ENCODE assay signal across 8 cellular contexts in the genomic region with DNA sequence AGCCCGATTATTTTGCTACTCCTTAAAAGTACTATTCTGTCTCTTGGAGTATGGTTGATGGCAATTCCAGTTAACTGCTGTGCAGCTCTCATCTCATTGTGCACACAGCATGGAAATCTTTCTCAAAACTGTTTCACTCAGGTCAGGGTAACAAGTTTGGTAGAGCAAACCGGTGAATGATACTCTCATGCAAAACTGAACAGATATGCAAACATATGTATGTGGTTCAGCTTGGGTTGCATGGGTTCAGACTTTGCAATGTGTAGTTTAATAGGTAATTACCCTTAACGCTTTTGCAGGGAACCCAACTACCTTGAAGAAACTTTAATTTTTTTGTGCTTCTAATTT. TPM values are rescaled to one million over a fixed set of nuclear protein-coding genes. Genes with fewer than 3 reads are reported as not detected.
DNase-seq lines count a peak whose midpoint lies in the region; ATAC-seq and TF ChIP-seq lines count a peak whose summit lies in the region.

No MANE protein-coding gene starts in this region.

- peak overlapping the region; percentile 98 for H3K4me3 Mint-ChIP-seq in activated naive CD4-positive, alpha-beta T cell treated with anti-CD3 and anti-CD28 coated beads, Interleukin-2, amount 50 U/mL, for 24 hours
- H3K4me3 Mint-ChIP-seq in activated naive CD8-positive, alpha-beta T cell treated with anti-CD3 and anti-CD28 coated beads for 36 hours, result peak overlapping the region; percentile 94

- H3K4me1 ChIP-seq in upper lobe of left lung, result peaks cover 15 to 37% (median 26%) of the 10 kb centered on the region in 4 donors

- TF ChIP-seq POLR2A in upper lobe of left lung (IDR thresholded peaks at IDR 0.05), result no peak

- ATAC-seq in activated naive CD4-positive, alpha-beta T cell treated with anti-CD3 and anti-CD28 coated beads, Interleukin-2, amount 50 U/mL, for 72 hours, result no peak
- ATAC-seq in upper lobe of left lung (ENCODE audit: low FRiP score in 2 of 2) (no peak), HG03571 (IDR thresholded peaks at IDR 0.05; ENCODE audit: unreplicated experiment) (no peak)

- no peak for TF ChIP-seq EP300 in upper lobe of left lung (IDR thresholded peaks at IDR 0.05)

- peak overlapping the region; percentile 98 for H3K27ac Mint-ChIP-seq in activated naive CD4-positive, alpha-beta T cell treated with anti-CD3 and anti-CD28 coated beads, Interleukin-2, amount 50 U/mL, for 24 hours
- peak overlapping the region in 1 of 2 donors; percentile 99 for H3K27ac Mint-ChIP-seq in activated naive CD4-positive, alpha-beta T cell treated with anti-CD3 and anti-CD28 coated beads, Interleukin-2, amount 50 U/mL, for 72 hours
- peak overlapping the region; percentile 93 for H3K27ac Mint-ChIP-seq in activated naive CD8-positive, alpha-beta T cell treated with anti-CD3 and anti-CD28 coated beads for 36 hours

- H3K4me1 Mint-ChIP-seq in activated naive CD4-positive, alpha-beta T cell treated with anti-CD3 and anti-CD28 coated beads, Interleukin-2, amount 50 U/mL, for 24 hours, result peaks cover 54% of the 10 kb centered on the region
- H3K4me1 Mint-ChIP-seq in activated naive CD8-positive, alpha-beta T cell treated with anti-CD3 and anti-CD28 coated beads for 36 hours, result peaks cover 40% of the 10 kb centered on the region

- TF ChIP-seq CTCF in upper lobe of left lung (IDR thresholded peaks at IDR 0.05), result no peak

- H3K9me3 ChIP-seq in upper lobe of left lung, result no peaks in the 10 kb centered on the region

- H3K36me3 Mint-ChIP-seq in activated naive CD4-positive, alpha-beta T cell treated with anti-CD3 and anti-CD28 coated beads, Interleukin-2, amount 50 U/mL, for 24 hours, result peaks cover 26% of the 10 kb centered on the region
- peaks cover 19 to 31% of the 10 kb centered on the region in 2 donors for H3K36me3 Mint-ChIP-seq in activated naive CD4-positive, alpha-beta T cell treated with anti-CD3 and anti-CD28 coated beads, Interleukin-2, amount 50 U/mL, for 72 hours
- H3K36me3 Mint-ChIP-seq in activated naive CD8-positive, alpha-beta T cell treated with anti-CD3 and anti-CD28 coated beads for 36 hours, result peaks cover 21% of the 10 kb centered on the region

- DNase-seq in activated naive CD4-positive, alpha-beta T cell treated with anti-CD3 and anti-CD28 coated beads, Interleukin-2, amount 50 U/mL, for 72 hours (ENCODE audit: low spot score in 2 of 2), result no peak
- DNase-seq in activated naive CD8-positive, alpha-beta T cell treated with anti-CD3 and anti-CD28 coated beads for 36 hours, result no peak
- DNase-seq in upper lobe of left lung (no peak), A172 (ENCODE audit: low spot score) (no peak), SHP77 (lab: John Stamatoyannopoulos, UW) (no peak)

- 46 to 55% methylated on average over 3 of the region's 3 CpGs for WGBS in upper lobe of left lung, 2 donors

- H3K9me3 Mint-ChIP-seq in activated naive CD4-positive, alpha-beta T cell treated with anti-CD3 and anti-CD28 coated beads, Interleukin-2, amount 50 U/mL, for 24 hours, result no peaks in the 10 kb centered on the region
- no peaks in the 10 kb centered on the region for H3K9me3 Mint-ChIP-seq in activated naive CD4-positive, alpha-beta T cell treated with anti-CD3 and anti-CD28 coated beads, Interleukin-2, amount 50 U/mL, for 72 hours
- no peaks in the 10 kb centered on the region for H3K9me3 Mint-ChIP-seq in activated naive CD8-positive, alpha-beta T cell treated with anti-CD3 and anti-CD28 coated beads for 36 hours

- H3K4me3 ChIP-seq in upper lobe of left lung, result peak overlapping the region in 3 of 4 donors; percentile 83 to 94 (median 88)

- no peaks in the 10 kb centered on the region for H3K27me3 Mint-ChIP-seq in activated naive CD4-positive, alpha-beta T cell treated with anti-CD3 and anti-CD28 coated beads, Interleukin-2, amount 50 U/mL, for 24 hours
- H3K27me3 Mint-ChIP-seq in activated naive CD8-positive, alpha-beta T cell treated with anti-CD3 and anti-CD28 coated beads for 36 hours, result no peaks in the 10 kb centered on the region

- H3K27me3 ChIP-seq in layer of hippocampus (ENCODE audit: control insufficient read depth, insufficient read depth, low read length) (no peaks in the 10 kb centered on the region), upper lobe of left lung (no peaks in the 10 kb centered on the region)

- H3K27ac ChIP-seq in layer of hippocampus (ENCODE audit: low read depth, low read length), result peak overlapping the region; percentile 69
- H3K27ac ChIP-seq in upper lobe of left lung, result peak overlapping the region; percentile 92 to 96 (median 96)

- peaks cover 0 to 22% (median 0%) of the 10 kb centered on the region in 4 donors for H3K36me3 ChIP-seq in upper lobe of left lung

RNA-seq across cellular contexts. Expression of a gene that starts 2.2 kb away (rescaled TPM):
- 10 to 100 TPM; 26.3 to 78.8 TPM for total RNA-seq in activated naive CD4-positive, alpha-beta T cell treated with anti-CD3 and anti-CD28 coated beads, Interleukin-2, amount 50 U/mL, for 72 hours
- total RNA-seq in activated naive CD8-positive, alpha-beta T cell treated with anti-CD3 and anti-CD28 coated beads for 36 hours, result 10 to 100 TPM; 20.4 to 20.7 TPM
- 10 to 100 TPM; 21.7 to 45.6 (median 28.2) TPM for total RNA-seq in upper lobe of left lung
- 88.8 and 121 TPM in 2 replicates for total RNA-seq in A172 (2014; rRNA removed; shearing (Covaris generic))
